In the genomic region with DNA sequence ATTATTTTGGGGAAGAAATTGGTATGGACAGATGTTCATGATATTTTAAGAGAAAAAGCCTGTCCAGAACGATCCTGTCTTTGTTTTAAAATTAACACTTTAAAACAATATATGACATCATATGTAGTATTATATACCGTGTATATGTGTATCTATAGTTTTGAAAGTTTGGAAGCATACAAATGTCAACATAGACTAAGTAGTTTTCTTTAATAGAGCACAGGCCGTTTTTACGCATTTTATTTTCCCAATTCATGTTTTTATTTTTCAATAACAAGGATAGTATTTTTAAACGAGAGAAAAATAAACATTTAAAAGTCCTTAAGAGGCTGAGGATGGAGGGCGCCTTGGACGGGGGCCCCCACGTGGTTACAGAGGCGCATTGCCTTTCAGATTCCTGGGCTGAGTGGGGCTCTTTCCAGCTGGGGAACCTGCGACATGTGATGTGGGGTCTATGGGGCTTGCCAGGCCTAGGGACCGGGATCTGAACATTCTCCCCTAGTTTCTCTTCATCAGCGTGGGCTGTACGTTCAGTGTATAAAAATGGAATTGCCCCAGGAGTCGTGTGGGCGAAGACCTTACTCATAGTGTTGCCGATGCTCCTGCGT, we compare ENCODE assay signal across 8 cellular contexts.
DNase-seq lines count a peak whose midpoint lies in the region; ATAC-seq and TF ChIP-seq lines count a peak whose summit lies in the region.

No MANE protein-coding gene starts in this region.

- ATAC-seq in HG02981 (IDR thresholded peaks at IDR 0.05; ENCODE audit: unreplicated experiment) (no peak), omental fat pad (ENCODE audit: low FRiP score) (no peak)

- no peak for TF ChIP-seq CTCF in omental fat pad (IDR thresholded peaks at IDR 0.05)

- DNase-seq in GDM1 (lab: John Stamatoyannopoulos, UW): peak; percentile 17
- peak in 58 of 76 experiments; percentile 4 to 61 (median 36) for DNase-seq in HUDEP-2 (lab: John Stamatoyannopoulos, UW; ENCODE audit: unreplicated experiment in 76 of 76)
- DNase-seq in T follicular helper cell (ENCODE audit: low read depth): peak; percentile 36
- DNase-seq in anterior cingulate cortex (lab: John Stamatoyannopoulos, UW): peak in 36 of 58 donors; percentile 3 to 55 (median 20)
- peak; percentile 8 to 39 for DNase-seq in hippocampal formation (lab: John Stamatoyannopoulos, UW)
- DNase-seq in renal cortical epithelial cell (ENCODE audit: low read depth): peak; percentile 42
- no peak for DNase-seq in omental fat pad (ENCODE audit: low spot score)
